29 cellular contexts compared by ENCODE assay signal in the genomic region with DNA sequence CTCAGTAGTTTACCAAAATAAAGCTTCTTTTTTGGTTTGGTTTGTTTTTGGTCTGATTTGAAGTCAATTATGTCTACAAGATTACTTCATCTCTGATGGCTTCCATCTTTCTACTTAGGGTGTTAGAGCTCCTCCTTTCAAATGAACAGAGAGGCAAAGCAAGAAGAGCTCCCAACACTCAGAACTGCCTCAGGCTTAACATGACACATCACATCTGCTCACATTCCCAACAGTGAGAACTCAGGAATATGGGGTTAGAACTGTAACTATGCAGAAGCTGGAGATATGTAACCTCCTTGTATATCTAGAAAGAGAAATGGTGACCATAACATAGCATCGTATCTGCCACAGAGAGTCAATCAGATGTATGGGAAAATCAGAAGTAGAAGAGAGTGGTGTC. TPM values are rescaled to one million over a fixed set of nuclear protein-coding genes. Genes with fewer than 3 reads are reported as not detected.
DNase-seq lines count a peak whose midpoint lies in the region; ATAC-seq, FAIRE-seq and TF ChIP-seq lines count a peak whose summit lies in the region.
"Had no signal": no experiment of that assay in that cellular context is flagged by ENCODE, and none has a peak within 500 bp of the region (broad histone marks: within the 10 kb centered on the region; RNA-seq: fewer than 3 reads in every experiment).

No MANE protein-coding gene starts in this region.

- TF ChIP-seq EP300 in HepG2 (IDR thresholded peaks at IDR 0.05; ENCODE audit: low read depth in 2 of 2, low read length in 2 of 2), result no peak
- TF ChIP-seq EP300 in HepG2 (CRISPR knock-in tag; IDR thresholded peaks at IDR 0.05; ENCODE audit: borderline replicate concordance), result no peak

- no peak for TF ChIP-seq CTCF in HepG2 (CRISPR knock-in tag; IDR thresholded peaks at IDR 0.05)
- TF ChIP-seq CTCF in right lobe of liver (IDR thresholded peaks at IDR 0.05), result no peak
- no peak for TF ChIP-seq CTCF in epithelial cell of esophagus (IDR thresholded peaks at IDR 0.05; ENCODE audit: insufficient read depth, low read depth, low read length, missing control alignments)
- no peak for TF ChIP-seq CTCF in keratinocyte (optimal IDR thresholded peaks at IDR 0.05 in 1 of 3, IDR thresholded peaks at IDR 0.05 in 1 of 3, conservative IDR thresholded peaks at IDR 0.05 in 1 of 3; ENCODE audit: extremely low read depth in 1 of 3, insufficient read depth in 2 of 3, low read length in 3 of 3)
- no peak for TF ChIP-seq CTCF in HFFc6 (IDR thresholded peaks at IDR 0.05)

- POLR2A ChIA-PET in HepG2 (lab: Yijun Ruan, JAX), result no interaction called here

- H3K27me3 ChIP-seq in HepG2 (ENCODE audit: control insufficient read depth in 1 of 2, insufficient read depth in 2 of 2, low read length in 2 of 2), result no peaks in the 10 kb centered on the region; a peak in 2 of 5 replicates
- no peaks in the 10 kb centered on the region for H3K27me3 ChIP-seq in right lobe of liver
- no peaks in the 10 kb centered on the region for H3K27me3 ChIP-seq in keratinocyte (ENCODE audit: control insufficient read depth, extremely low read depth, insufficient read depth, low read length)
- H3K27me3 ChIP-seq: MG63 had no signal

- peaks cover 14% of the 10 kb centered on the region; the same call in 1 of the 2 replicates for H3K4me1 Mint-ChIP-seq in HFFc6 (ENCODE audit: low read depth)

- FAIRE-seq in HepG2 (lab: Jason Lieb, UNC), result peak; percentile 40
- FAIRE-seq in keratinocyte (lab: Jason Lieb, UNC), result peak; percentile 91
- FAIRE-seq: GM18507, K562 had no signal

- TF ChIP-seq RAD21 in HepG2 (CRISPR knock-in tag; IDR thresholded peaks at IDR 0.05), result no peak

- no peaks in the 10 kb centered on the region for H3K9me1 ChIP-seq in keratinocyte (ENCODE audit: control insufficient read depth, extremely low read depth, insufficient read depth, low read length)

- H2AFZ ChIP-seq in HepG2 (ENCODE audit: low read length), result no peak overlapping the region
- peak overlapping the region; percentile 55 for H2AFZ ChIP-seq in keratinocyte (ENCODE audit: control insufficient read depth, low read length)
- H2AFZ ChIP-seq: GM23248 had no signal

- H3K36me3 Mint-ChIP-seq in HFFc6 (ENCODE audit: low read depth), result no peaks in the 10 kb centered on the region

- no peak overlapping the region for H3K27ac Mint-ChIP-seq in HFFc6

- no peak overlapping the region for H3K9ac ChIP-seq in HepG2 (ENCODE audit: insufficient read depth, low read depth, low read length)
- no peak overlapping the region for H3K9ac ChIP-seq in keratinocyte (ENCODE audit: control insufficient read depth, extremely low read depth, insufficient read depth, low read length)
- H3K9ac ChIP-seq: GM23248 had no signal

- no peaks in the 10 kb centered on the region for H4K20me1 ChIP-seq in HepG2 (ENCODE audit: insufficient read depth, low read length)
- H4K20me1 ChIP-seq in keratinocyte (ENCODE audit: control insufficient read depth, extremely low read depth, insufficient read depth, low read length), result no peaks in the 10 kb centered on the region

- H3K9me3 Mint-ChIP-seq in HFFc6, result no peaks in the 10 kb centered on the region

- TF ChIP-seq POLR2A in HepG2 (IDR thresholded peaks at IDR 0.05; ENCODE audit: insufficient read depth in 1 of 2, low read depth in 2 of 2, low read length in 2 of 2) (no peak), right lobe of liver (IDR thresholded peaks at IDR 0.05) (no peak)

- no peak for DNase-seq in HepG2 (ENCODE audit: low spot score)
- no peak for DNase-seq in right lobe of liver
- DNase-seq in epithelial cell of esophagus (ENCODE audit: low read depth), result peak; percentile 87
- DNase-seq in keratinocyte (ENCODE audit: low read depth, low spot score), result peak; percentile 69
- no peak for DNase-seq in HFFc6
- no peak for DNase-seq in NCI-H748 treated with DMSO at 0.1 percent for 48 hours (lab: John Stamatoyannopoulos, UW)
- DNase-seq: 8988T, ACHN, BE2C, Calu3, DND-41, GM23248, H7, Kasumi-1, MG63, NCI-H1105 treated with DMSO at 0.1 percent for 48 hours, NCI-H146, NCI-H1930, NCI-H2107, NCI-H446, NCI-H524 treated with DMSO at 0.1 percent for 48 hours, NCI-H82, SIG-M5 had no signal

- H3K4me2 ChIP-seq in HepG2 (ENCODE audit: low read depth, low read length), result no peak overlapping the region
- peak overlapping the region; percentile 27 for H3K4me2 ChIP-seq in keratinocyte (ENCODE audit: control insufficient read depth, extremely low read depth, insufficient read depth, low read depth, low read length)

- H3K4me3 ChIP-seq in HepG2 (replicated peaks in 1 of 3; ENCODE audit: insufficient read depth in 1 of 3, low read depth in 2 of 3, low read length in 3 of 3), result no peak overlapping the region
- no peak overlapping the region for H3K4me3 ChIP-seq in right lobe of liver
- H3K4me3 ChIP-seq in epithelial cell of esophagus (ENCODE audit: low read length), result no peak overlapping the region
- H3K4me3 ChIP-seq in keratinocyte (ENCODE audit: control insufficient read depth in 2 of 3, extremely low read depth in 1 of 3, insufficient read depth in 2 of 3, low read depth in 1 of 3, low read length in 3 of 3), result no peak overlapping the region
- H3K4me3 ChIP-seq: GM23248, K562, MG63, SK-N-MC had no signal

- in situ Hi-C loops in HepG2 (cut with HindIII; ENCODE audit: extremely low pct_ligation_motif_present, low pct_unique_long_range_greater_than_20kb), result no loop called here

- CTCF ChIA-PET in HepG2 (lab: Yijun Ruan, JAX; ENCODE audit: low intra/inter-chr PET ratio, low total read pairs), result no interaction called here

- WGBS in HepG2 (ENCODE audit: low lambda C conversion rate), result 0% methylated on average over 1 of the region's 1 CpG
- WGBS in right lobe of liver (ENCODE audit: insufficient coverage, low coverage, low lambda C conversion rate, missing lambda C conversion rate), result 91% methylated on average over 1 of the region's 1 CpG

- peaks cover 1% of the 10 kb centered on the region for H3K27me3 Mint-ChIP-seq in HFFc6 (ENCODE audit: insufficient read depth)

- no peaks in the 10 kb centered on the region for H3K9me3 ChIP-seq in HepG2 (ENCODE audit: low read length)
- H3K9me3 ChIP-seq in right lobe of liver, result no peaks in the 10 kb centered on the region
- no peaks in the 10 kb centered on the region for H3K9me3 ChIP-seq in keratinocyte (ENCODE audit: control insufficient read depth, low read depth, low read length)
- H3K9me3 ChIP-seq: BE2C, MG63 had no signal

- no peak for ATAC-seq in HepG2
- no peak for ATAC-seq in right lobe of liver
- ATAC-seq in GM19455 (IDR thresholded peaks at IDR 0.05; ENCODE audit: unreplicated experiment), result no peak
- ATAC-seq: K562, Panc1 had no signal

- H3K27ac ChIP-seq in HepG2 (ENCODE audit: extremely low read length, insufficient read depth, low read length) (no peak overlapping the region), right lobe of liver (no peak overlapping the region), keratinocyte (ENCODE audit: control insufficient read depth, insufficient read depth, low read length) (no peak overlapping the region)
- H3K27ac ChIP-seq: GM23248, SK-N-MC had no signal

- H3K79me2 ChIP-seq in HepG2 (ENCODE audit: insufficient read depth, low read length), result no peaks in the 10 kb centered on the region
- no peaks in the 10 kb centered on the region for H3K79me2 ChIP-seq in keratinocyte (ENCODE audit: control insufficient read depth, insufficient read depth, low read length)

- intact Hi-C loops in HepG2 (cut with micrococcal nuclease; ENCODE audit: unreplicated experiment), result no loop called here
- intact Hi-C loops in right lobe of liver (cut with DNase I), result no loop called here

- H3K4me3 Mint-ChIP-seq in HFFc6, result no peak overlapping the region

- H3K36me3 ChIP-seq in HepG2 (replicated peaks in 1 of 2; ENCODE audit: control insufficient read depth in 1 of 2, insufficient read depth in 2 of 2, low read length in 2 of 2), result no peaks in the 10 kb centered on the region
- H3K36me3 ChIP-seq in right lobe of liver, result no peaks in the 10 kb centered on the region
- no peaks in the 10 kb centered on the region for H3K36me3 ChIP-seq in keratinocyte (ENCODE audit: control insufficient read depth in 2 of 2, extremely low read depth in 1 of 2, insufficient read depth in 2 of 2, low read length in 2 of 2)
- H3K36me3 ChIP-seq: BE2C, MG63 had no signal

- BruUV-seq in HepG2 (replicated peaks; lab: Mats Ljungman, UMichigan), result no TSS peak

- H3K4me1 ChIP-seq in HepG2 (ENCODE audit: insufficient read depth, low read length), result no peaks in the 10 kb centered on the region
- no peaks in the 10 kb centered on the region for H3K4me1 ChIP-seq in right lobe of liver
- peaks cover 6% of the 10 kb centered on the region for H3K4me1 ChIP-seq in keratinocyte (ENCODE audit: control insufficient read depth, extremely low read depth, insufficient read depth, low read length)
- H3K4me1 ChIP-seq: BE2C had no signal

- dilution Hi-C loops in keratinocyte (cut with MboI; ENCODE audit: extremely low pct_ligation_motif_present, low sequenced_read_pairs), result loop anchor here (10.0 kb wide), 1 partner anchor 76 kb away; no protein-coding TSS in a partner anchor

RNA-seq across cellular contexts. Expression of a gene that starts 11.4 kb away (rescaled TPM):
- total RNA-seq in HepG2 (2016; rRNA removed; fragmentation: Illumina TruSeq; extraction: Trizol) (not detected in 2 replicates), right lobe of liver (1 to 10 TPM in 4 of 6 experiments, under 1 TPM in 2; 0.79 to 3.8 (median 2.1) TPM)
- not detected in 2 replicates for total RNA-seq in HepG2 (2016; cell fraction: cytosol; rRNA removed; fragmentation: Illumina TruSeq; extraction: Trizol; ENCODE audit: low read depth)
- not detected in 2 replicates for total RNA-seq in HepG2 (2016; cell fraction: insoluble cytoplasmic fraction; rRNA removed; fragmentation: Illumina TruSeq; extraction: Trizol)
- not detected in 2 replicates for total RNA-seq in HepG2 (2016; cell fraction: membrane; rRNA removed; fragmentation: Illumina TruSeq; extraction: Trizol)
- total RNA-seq in HepG2 (2016; cell fraction: nucleus; rRNA removed; fragmentation: Illumina TruSeq; extraction: Trizol), result not detected in 2 replicates
- polyA plus RNA-seq in HepG2 (2011; rRNA removed) (0.04 and 0.07 TPM in 2 replicates), keratinocyte (4.3 to 5.4 TPM (median 4.6 TPM) in 3 replicates)
- 0.04 TPM in 1 of 2 replicates, not detected in the other for polyA plus RNA-seq in HepG2 (2011; cell fraction: cytosol; rRNA removed)
- polyA plus RNA-seq in HepG2 (2011; cell fraction: nucleus; rRNA removed), result 0.03 and 0.14 TPM in 2 replicates
- polyA plus RNA-seq in HepG2 (2012), result not detected in 2 replicates
- polyA plus RNA-seq in HepG2 (2016; cell fraction: cytosol; fragmentation: Illumina TruSeq; extraction: Trizol; ENCODE audit: low read depth), result not detected in 2 replicates
- not detected in 2 replicates for polyA plus RNA-seq in HepG2 (2016; cell fraction: insoluble cytoplasmic fraction; fragmentation: Illumina TruSeq; extraction: Trizol; ENCODE audit: low read depth)
- polyA plus RNA-seq in HepG2 (2016; cell fraction: membrane; fragmentation: Illumina TruSeq; extraction: Trizol; ENCODE audit: low read depth), result not detected in 2 replicates
- not detected in 2 replicates for polyA plus RNA-seq in HepG2 (2016; cell fraction: nucleus; fragmentation: Illumina TruSeq; extraction: Trizol; ENCODE audit: insufficient read depth, low read depth)
- 0.04 TPM in 1 of 2 replicates, not detected in the other for polyA minus RNA-seq in HepG2 (2011; rRNA and poly(A)+ RNA removed; ENCODE audit: low replicate concordance)
- not detected in 2 replicates for polyA minus RNA-seq in HepG2 (2011; cell fraction: cytosol; rRNA and poly(A)+ RNA removed)
- 0.13 and 0.25 TPM in 2 replicates for polyA minus RNA-seq in HepG2 (2011; cell fraction: nucleus; rRNA and poly(A)+ RNA removed)
- polyA plus RNA-seq in keratinocyte (2011; ENCODE audit: low read depth), result 3.6 TPM
- polyA plus RNA-seq in keratinocyte (2011; cell fraction: cytosol; rRNA removed), result 4.7 and 4.8 TPM in 2 replicates
- 11.7 and 12.9 TPM in 2 replicates for polyA plus RNA-seq in keratinocyte (2011; cell fraction: nucleus; rRNA removed)
- polyA plus RNA-seq in keratinocyte (2012; ENCODE audit: low replicate concordance), result 6.0 and 12.9 TPM in 2 replicates
- polyA minus RNA-seq in keratinocyte, result 1.8 to 4.2 TPM (median 3.8 TPM) in 3 replicates
- polyA minus RNA-seq in keratinocyte (2011; cell fraction: cytosol; rRNA and poly(A)+ RNA removed), result 6.7 TPM
- polyA minus RNA-seq in keratinocyte (2011; cell fraction: nucleus; rRNA and poly(A)+ RNA removed), result 8.9 and 9.3 TPM in 2 replicates
- total RNA-seq in HFFc6 (2021; fragmentation: NEBNext Ultra II Directional; extraction: Animal tissue kit (Norgen Biotek cat#: 25700)), result under 1 TPM in 2 of 6 experiments, not detected in 4; 0.05 to 0.07 TPM
- total RNA-seq: G401 had no signal

Comparison
In these comparisons a context has a peak if more than half of its experiments do, and no peak if none do; other contexts are left out.
1. DNase-seq: peak in epithelial cell of esophagus (single experiment) and keratinocyte (single experiment); none in HepG2 (single experiment), right lobe of liver (0 of 3), HFFc6 (single experiment) and NCI-H748 treated with DMSO at 0.1 percent for 48 hours (single experiment).